ENCODE assay signal across 15 cellular contexts in genomic region chr2:104332733-104333132, GRCh38.
DNase-seq lines count a peak whose midpoint lies in the region; ATAC-seq and TF ChIP-seq lines count a peak whose summit lies in the region.
"Had no signal": no experiment of that assay in that cellular context is flagged by ENCODE, and none has a peak within 500 bp of the region (broad histone marks: within the 10 kb centered on the region; RNA-seq: fewer than 3 reads in every experiment).

No MANE protein-coding gene starts in this region.

- no peak overlapping the region for H3K4me3 ChIP-seq in A673 (ENCODE audit: low read depth, low read length, poor library complexity, severe bottlenecking)
- no peak overlapping the region for H3K4me3 ChIP-seq in astrocyte of the cerebellum (ENCODE audit: low read depth, low read length)
- no peak overlapping the region for H3K4me3 ChIP-seq in testis
- H3K4me3 ChIP-seq: Peyer's patch had no signal

- no peak for ATAC-seq in T-cell (replicated peaks in 1 of 4)
- ATAC-seq: activated T-cell treated with anti-CD3 and anti-CD28 coated beads, Interleukin-2, amount 50 U/mL, for 4 hours; T-helper 17 cell had no signal

- H3K27me3 ChIP-seq in A673 (replicated peaks; ENCODE audit: insufficient read depth, low read depth, low read length, poor library complexity): no peaks in the 10 kb centered on the region
- no peaks in the 10 kb centered on the region for H3K27me3 ChIP-seq in testis
- H3K27me3 ChIP-seq: Peyer's patch had no signal

- POLR2A ChIA-PET in A673 (lab: Charles Lee; ENCODE audit: low non-redundant PET) (no interaction called here), T-cell (lab: Charles Lee) (no interaction called here)

- H3K4me1 ChIP-seq in A673 (ENCODE audit: insufficient read depth, low read length, poor library complexity, severe bottlenecking): no peaks in the 10 kb centered on the region
- H3K4me1 ChIP-seq in testis: no peaks in the 10 kb centered on the region
- H3K4me1 ChIP-seq: Peyer's patch had no signal

- H3K27ac ChIP-seq in A673 (ENCODE audit: low read depth, low read length, poor library complexity, severe bottlenecking) (no peak overlapping the region), testis (no peak overlapping the region)
- H3K27ac ChIP-seq: Peyer's patch had no signal

- H3K9me3 Mint-ChIP-seq in T-cell: peaks cover 0 to 10% (median 4%) of the 10 kb centered on the region in 3 donors
- H3K9me3 Mint-ChIP-seq: activated T-cell treated with anti-CD3 and anti-CD28 coated beads, Interleukin-2, amount 50 U/mL, for 4 hours had no signal

- no peaks in the 10 kb centered on the region for H3K36me3 Mint-ChIP-seq in T-cell
- H3K36me3 Mint-ChIP-seq: memory B cell had no signal

- intact Hi-C loops in A673 (cut with micrococcal nuclease; ENCODE audit: unreplicated experiment): no loop called here
- intact Hi-C loops in testis (cut with DNase I; ENCODE audit: low total_unique reads): no loop called here

- DNase-seq in A673 (ENCODE audit: low spot score) (peak; percentile 4), HT-29 (ENCODE audit: low spot score) (peak; percentile 28), astrocyte of the cerebellum (ENCODE audit: low read depth) (peak; percentile 99), inferior parietal cortex (ENCODE audit: extremely low spot score) (peak; percentile 5), A172 (ENCODE audit: low spot score) (no peak), ureter (ENCODE audit: low spot score) (no peak), T-cell (no peak), testis (no peak)
- DNase-seq: activated CD4-positive, alpha-beta T cell treated with anti-CD3 and anti-CD28 coated beads, Interleukin-2, amount 50 U/mL, for 1 hour; activated T-cell treated with anti-CD3 and anti-CD28 coated beads, Interleukin-2, amount 50 U/mL, for 4 hours; NCI-H1105; NCI-H2227 treated with DMSO at 0.1 percent for 48 hours; Peyer's patch; T-helper 17 cell had no signal

- H3K4me1 Mint-ChIP-seq in T-cell: no peaks in the 10 kb centered on the region
- H3K4me1 Mint-ChIP-seq: memory B cell, T-helper 17 cell had no signal

- H3K27ac Mint-ChIP-seq in T-cell: no peak overlapping the region
- H3K27ac Mint-ChIP-seq: memory B cell, T-helper 17 cell had no signal

- CTCF ChIA-PET in A673 (lab: Charles Lee) (no interaction called here), T-cell (lab: Charles Lee) (no interaction called here)

- no peak for TF ChIP-seq POLR2A in testis (IDR thresholded peaks at IDR 0.05)

- H3K4me3 Mint-ChIP-seq in T-cell: no peak overlapping the region
- H3K4me3 Mint-ChIP-seq: activated T-cell treated with anti-CD3 and anti-CD28 coated beads, Interleukin-2, amount 50 U/mL, for 4 hours; memory B cell; T-helper 17 cell had no signal

- H3K27me3 Mint-ChIP-seq in T-cell: peaks cover 0 to 3% of the 10 kb centered on the region in 2 donors
- H3K27me3 Mint-ChIP-seq: memory B cell, T-helper 17 cell had no signal

- in situ Hi-C loops in astrocyte of the cerebellum (cut with HindIII; ENCODE audit: low sequenced_read_pairs): no loop called here

- H3K9me3 ChIP-seq in A673 (ENCODE audit: low read depth, low read length, poor library complexity, severe bottlenecking): no peaks in the 10 kb centered on the region
- no peaks in the 10 kb centered on the region for H3K9me3 ChIP-seq in testis
- H3K9me3 ChIP-seq: Peyer's patch had no signal

- TF ChIP-seq CTCF in A673 (conservative IDR thresholded peaks at IDR 0.05; ENCODE audit: low read depth, low read length) (no peak), astrocyte of the cerebellum (IDR thresholded peaks at IDR 0.05; ENCODE audit: low read depth, low read length, missing control alignments) (peak; percentile 21), testis (IDR thresholded peaks at IDR 0.05) (no peak)

- BruUV-seq in A673 (replicated peaks; lab: Mats Ljungman, UMichigan): no TSS peak

- H3K36me3 ChIP-seq in A673 (ENCODE audit: insufficient read depth, low read length, poor library complexity, severe bottlenecking) (no peaks in the 10 kb centered on the region), testis (ENCODE audit: low read depth, missing control alignments) (no peaks in the 10 kb centered on the region)
- H3K36me3 ChIP-seq: Peyer's patch had no signal

- WGBS in testis, 2 donors: 54 to 70% methylated on average over 3 of the region's 3 CpGs

Comparison
In these comparisons a context has a peak if more than half of its experiments do, and no peak if none do; other contexts are left out.
1. DNase-seq: peak in A673 (single experiment), HT-29 (single experiment), astrocyte of the cerebellum (single experiment) and inferior parietal cortex (single experiment); none in A172 (single experiment), ureter (single experiment), T-cell (0 of 34) and testis (single experiment).